8 cellular contexts compared by ENCODE assay signal in the genomic region with DNA sequence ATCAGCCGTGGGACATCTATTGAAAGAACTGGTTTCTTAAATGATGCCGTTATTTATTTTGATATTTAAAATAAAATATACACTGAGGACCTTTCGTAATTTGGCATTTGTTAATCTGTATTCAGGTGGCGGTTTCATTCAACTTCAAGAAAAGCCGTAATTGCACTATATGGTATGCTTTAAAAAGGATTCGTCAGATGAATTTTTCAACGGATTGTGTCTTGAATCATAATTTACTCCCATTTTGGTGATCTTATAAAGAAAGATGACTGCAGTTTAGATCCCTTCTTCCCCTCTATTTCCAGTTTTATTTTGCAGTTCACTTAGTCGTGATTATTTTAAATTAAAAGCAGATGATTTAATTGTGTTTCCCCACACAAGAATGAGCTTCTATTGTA. TPM values are rescaled to one million over a fixed set of nuclear protein-coding genes. Genes with fewer than 3 reads are reported as not detected.
DNase-seq lines count a peak whose midpoint lies in the region; ATAC-seq and TF ChIP-seq lines count a peak whose summit lies in the region.

No MANE protein-coding gene starts in this region.

- ATAC-seq in left ventricle myocardium superior: no peak
- ATAC-seq in lower lobe of right lung: no peak
- ATAC-seq in GM19035 (IDR thresholded peaks at IDR 0.05; ENCODE audit: unreplicated experiment): no peak

- peak overlapping the region; percentile 47 for H3K4me3 ChIP-seq in cardiac muscle cell
- peak overlapping the region; percentile 81 for H3K4me3 ChIP-seq in astrocyte of the cerebellum (ENCODE audit: low read depth, low read length)
- peak overlapping the region; percentile 62 for H3K4me3 ChIP-seq in lower lobe of right lung
- H3K4me3 ChIP-seq in tibial nerve: peak overlapping the region; percentile 56 to 74 (median 72)

- no peak overlapping the region for H3K27ac ChIP-seq in cardiac muscle cell
- H3K27ac ChIP-seq in lower lobe of right lung: peak overlapping the region; percentile 78
- peak overlapping the region in 3 of 4 donors; percentile 81 to 86 (median 86) for H3K27ac ChIP-seq in tibial nerve

- H3K4me1 ChIP-seq in cardiac muscle cell (ENCODE audit: low read depth) (no peaks in the 10 kb centered on the region), lower lobe of right lung (peaks cover 14% of the 10 kb centered on the region), tibial nerve (peaks cover 0 to 16% (median 3%) of the 10 kb centered on the region in 4 donors)

- TF ChIP-seq CTCF in cardiac muscle cell (IDR thresholded peaks at IDR 0.05; ENCODE audit: low read depth, low read length) (no peak), astrocyte of the cerebellum (IDR thresholded peaks at IDR 0.05; ENCODE audit: low read depth, low read length, missing control alignments) (no peak), lower lobe of right lung (IDR thresholded peaks at IDR 0.05) (no peak), tibial nerve (IDR thresholded peaks at IDR 0.05) (no peak)

- H3K36me3 ChIP-seq in cardiac muscle cell (no peaks in the 10 kb centered on the region), lower lobe of right lung (no peaks in the 10 kb centered on the region), tibial nerve (no peaks in the 10 kb centered on the region)

- in situ Hi-C loops in astrocyte of the cerebellum (cut with HindIII; ENCODE audit: low sequenced_read_pairs): no loop called here
- in situ Hi-C loops in G401 (cut with HindIII; ENCODE audit: low sequenced_read_pairs): no loop called here

- H3K9me3 ChIP-seq in cardiac muscle cell (ENCODE audit: low read depth) (no peaks in the 10 kb centered on the region), lower lobe of right lung (no peaks in the 10 kb centered on the region), tibial nerve (no peaks in the 10 kb centered on the region)

- H3K27me3 ChIP-seq in cardiac muscle cell: peaks cover 32% of the 10 kb centered on the region
- H3K27me3 ChIP-seq in lower lobe of right lung (ENCODE audit: low read depth): no peaks in the 10 kb centered on the region
- H3K27me3 ChIP-seq in tibial nerve: peaks cover 0 to 2% of the 10 kb centered on the region in 2 donors

- WGBS in tibial nerve, 2 donors: 30 to 35% methylated on average over 8 of the region's 8 CpGs

- intact Hi-C loops in left ventricle myocardium superior (cut with micrococcal nuclease) (no loop called here), lower lobe of right lung (cut with DNase I) (no loop called here)

- no peak for TF ChIP-seq POLR2A in tibial nerve (IDR thresholded peaks at IDR 0.05)

- no peak for DNase-seq in cardiac muscle cell (ENCODE audit: low read depth in 1 of 2, low spot score in 1 of 2)
- DNase-seq in left ventricle myocardium superior: no peak
- DNase-seq in astrocyte of the cerebellum (ENCODE audit: low read depth): no peak
- DNase-seq in lower lobe of right lung: no peak
- no peak for DNase-seq in tibial nerve (ENCODE audit: low spot score in 2 of 2)
- DNase-seq in G401 (ENCODE audit: low spot score): no peak
- DNase-seq in NCI-H526 treated with DMSO at 0.1 percent for 48 hours (lab: John Stamatoyannopoulos, UW): no peak

- no peak for TF ChIP-seq EP300 in tibial nerve (IDR thresholded peaks at IDR 0.05)

RNA-seq across cellular contexts. Expression of a gene that starts 0.8 kb away (rescaled TPM):
- 0.56 and 0.71 TPM in 2 replicates for total RNA-seq in cardiac muscle cell
- polyA plus RNA-seq in cardiac muscle cell: 0.07 and 1.00 TPM in 2 replicates
- total RNA-seq in left ventricle myocardium superior: 2.4 TPM
- total RNA-seq in lower lobe of right lung: 2.2 TPM
- 1 to 10 TPM; 2.0 to 2.5 (median 2.4) TPM for total RNA-seq in tibial nerve
- total RNA-seq in G401 (2014; rRNA removed; shearing (Covaris generic)): not detected in 2 replicates

RNA-seq across cellular contexts. Expression of a gene that starts 27.6 kb away (rescaled TPM):
- total RNA-seq in cardiac muscle cell: 15.2 and 19.5 TPM in 2 replicates
- polyA plus RNA-seq in cardiac muscle cell: 79.3 and 85.5 TPM in 2 replicates
- 98.0 TPM for total RNA-seq in left ventricle myocardium superior
- total RNA-seq in lower lobe of right lung: 20.4 TPM
- total RNA-seq in tibial nerve: 10 to 100 TPM; 13.1 to 22.9 (median 13.8) TPM
- total RNA-seq in G401 (2014; rRNA removed; shearing (Covaris generic)): 16.3 and 50.2 TPM in 2 replicates
